34 cellular contexts compared by ENCODE assay signal in genomic region chr6:12525276-12525675, GRCh38.
"Had no signal": no experiment of that assay in that cellular context is flagged by ENCODE, and none has a peak within 500 bp of the region (broad histone marks: within the 10 kb centered on the region; RNA-seq: fewer than 3 reads in every experiment).

No MANE protein-coding gene starts in this region.

- H3K36me3 ChIP-seq: MG63 had no signal

- H3K9ac ChIP-seq: KMS-11 had no signal

- DNase-seq: Karpas-422, Kasumi-1, MG63, MM.1S, MV-4-11, NCI-H1048, NCI-H1092, NCI-H1092 treated with DMSO at 0.1 percent for 48 hours, NCI-H1105, NCI-H1105 treated with DMSO at 0.1 percent for 48 hours, NCI-H1417, NCI-H1417 treated with DMSO at 0.1 percent for 48 hours, NCI-H1436, NCI-H1436 treated with DMSO at 0.1 percent for 48 hours, NCI-H146, NCI-H1694, NCI-H1694 treated with DMSO at 0.1 percent for 48 hours, NCI-H187, NCI-H187 treated with DMSO at 0.1 percent for 48 hours, NCI-H1930, NCI-H2029, NCI-H2081, NCI-H2081 treated with DMSO at 0.1 percent for 48 hours, NCI-H2107, NCI-H2171, NCI-H2171 treated with DMSO at 0.1 percent for 48 hours, NCI-H2227 treated with DMSO at 0.1 percent for 48 hours, NCI-H345, NCI-H446, NCI-H446 treated with DMSO at 0.1 percent for 48 hours, NCI-H510A, NCI-H510A treated with DMSO at 0.1 percent for 48 hours, NCI-H524 had no signal

- H3K27ac ChIP-seq: KMS-11 had no signal

- H3K4me2 ChIP-seq: KMS-11 had no signal

- H3K4me3 ChIP-seq: MG63 had no signal

- H3K27me3 ChIP-seq: MG63 had no signal
